Comparison of ENCODE assay signal across 8 cellular contexts in genomic region chr4:11428161-11428700, GRCh38. TPM values are rescaled to one million over a fixed set of nuclear protein-coding genes. Genes with fewer than 3 reads are reported as not detected.
A peak's percentile ranks its signal among the peaks of the same experiment; 100 is the strongest.
DNase-seq lines count a peak whose midpoint lies in the region; ATAC-seq and TF ChIP-seq lines count a peak whose summit lies in the region.

No MANE protein-coding gene starts in this region.

- POLR2A ChIA-PET in activated CD4-positive, alpha-beta T cell treated with anti-CD3 and anti-CD28 coated beads for 36 hours (lab: Charles Lee) = no interaction called here
- POLR2A ChIA-PET in HEK293T (lab: Yijun Ruan, JAX) = no interaction called here

- H3K27ac ChIP-seq in muscle layer of colon (ENCODE audit: low read depth, low read length) = no peak overlapping the region

- intact Hi-C loops in activated CD4-positive, alpha-beta T cell treated with anti-CD3 and anti-CD28 coated beads for 36 hours (cut with DNase I, micrococcal nuclease) = loop anchor here (10.0 kb wide), 2 partner anchors 873 to 1207 kb away; no protein-coding TSS in a partner anchor

- H3K4me3 ChIP-seq in choroid plexus epithelial cell (ENCODE audit: low read depth, low read length) = peak overlapping the region; percentile 45
- H3K4me3 ChIP-seq in muscle layer of colon (ENCODE audit: low read depth in 1 of 2, low read length in 2 of 2) = peak overlapping the region; percentile 57 to 60

- H3K36me3 ChIP-seq in muscle layer of colon (ENCODE audit: insufficient read depth, low read length) = no peaks in the 10 kb centered on the region

- no peak for DNase-seq in activated CD4-positive, alpha-beta T cell treated with anti-CD3 and anti-CD28 coated beads for 36 hours
- no peak for DNase-seq in activated CD4-positive, alpha-beta T cell treated with anti-CD3 and anti-CD28 coated beads, Interleukin-2, amount 50 U/mL, for 1 hour
- DNase-seq in HuH-7.5 (ENCODE audit: low spot score) (peak; percentile 33), choroid plexus epithelial cell (ENCODE audit: low read depth) (no peak), HEK293T (ENCODE audit: extremely low spot score) (no peak), osteocyte (ENCODE audit: extremely low spot score, unreplicated experiment) (no peak)

- H3K36me3 Mint-ChIP-seq in activated CD4-positive, alpha-beta T cell treated with anti-CD3 and anti-CD28 coated beads for 36 hours (ENCODE audit: low read depth) = no peaks in the 10 kb centered on the region
- H3K36me3 Mint-ChIP-seq in osteocyte (ENCODE audit: unreplicated experiment) = no peaks in the 10 kb centered on the region

- H3K4me3 Mint-ChIP-seq in activated CD4-positive, alpha-beta T cell treated with anti-CD3 and anti-CD28 coated beads for 36 hours = peak overlapping the region; percentile 57
- H3K4me3 Mint-ChIP-seq in osteocyte (ENCODE audit: unreplicated experiment) = no peak overlapping the region

- peaks cover 0 to 26% of the 10 kb centered on the region in 2 donors for H3K27me3 ChIP-seq in muscle layer of colon (ENCODE audit: control insufficient read depth in 1 of 2, insufficient read depth in 2 of 2, low read length in 2 of 2)

- H3K4me1 ChIP-seq in muscle layer of colon (ENCODE audit: insufficient read depth, low read length) = peaks cover 9% of the 10 kb centered on the region

- peak; percentile 20 for ATAC-seq in activated CD4-positive, alpha-beta T cell treated with anti-CD3 and anti-CD28 coated beads for 36 hours
- ATAC-seq in HG02884 (IDR thresholded peaks at IDR 0.05; ENCODE audit: unreplicated experiment) = no peak

- CTCF ChIA-PET in activated CD4-positive, alpha-beta T cell treated with anti-CD3 and anti-CD28 coated beads for 36 hours (lab: Charles Lee) = interaction anchor here (0.8 kb wide), 1 partner anchor 32 kb away, joined by 4 read pairs; no protein-coding TSS in a partner anchor
- CTCF ChIA-PET in HEK293T (lab: Yijun Ruan, JAX) = no interaction called here

- TF ChIP-seq CTCF in choroid plexus epithelial cell (conservative IDR thresholded peaks at IDR 0.05; ENCODE audit: low read depth, low read length) = no peak
- TF ChIP-seq CTCF in osteocyte (IDR thresholded peaks at IDR 0.05) = no peak

- H3K9ac ChIP-seq in muscle layer of colon (ENCODE audit: low read length) = no peak overlapping the region

- H3K27me3 Mint-ChIP-seq in activated CD4-positive, alpha-beta T cell treated with anti-CD3 and anti-CD28 coated beads for 36 hours = peaks cover 33% of the 10 kb centered on the region
- peaks cover 63% of the 10 kb centered on the region for H3K27me3 Mint-ChIP-seq in osteocyte (ENCODE audit: unreplicated experiment)

- H3K4me1 Mint-ChIP-seq in activated CD4-positive, alpha-beta T cell treated with anti-CD3 and anti-CD28 coated beads for 36 hours = peaks cover 15% of the 10 kb centered on the region
- H3K4me1 Mint-ChIP-seq in osteocyte (ENCODE audit: unreplicated experiment) = no peaks in the 10 kb centered on the region

- no peaks in the 10 kb centered on the region for H3K9me3 Mint-ChIP-seq in activated CD4-positive, alpha-beta T cell treated with anti-CD3 and anti-CD28 coated beads for 36 hours (ENCODE audit: low read depth)
- no peaks in the 10 kb centered on the region for H3K9me3 Mint-ChIP-seq in osteocyte (ENCODE audit: unreplicated experiment)

- H3K27ac Mint-ChIP-seq in activated CD4-positive, alpha-beta T cell treated with anti-CD3 and anti-CD28 coated beads for 36 hours = no peak overlapping the region
- no peak overlapping the region for H3K27ac Mint-ChIP-seq in osteocyte (ENCODE audit: unreplicated experiment)

- H3K9me3 ChIP-seq in muscle layer of colon (ENCODE audit: low read length) = no peaks in the 10 kb centered on the region

TF ChIP-seq in HEK293T, 16 proteins besides CTCF, POLR2A, EP300 and RAD21:
- TF ChIP-seq L3MBTL2 (conservative IDR thresholded peaks at IDR 0.05) = no peak
- TF ChIP-seq NFRKB (IDR thresholded peaks at IDR 0.05) = no peak
- TF ChIP-seq FOXA1 (IDR thresholded peaks at IDR 0.05) = no peak
- TF ChIP-seq SP1 (IDR thresholded peaks at IDR 0.05) = no peak
- no peak for TF ChIP-seq PKNOX1 (IDR thresholded peaks at IDR 0.05)
- TF ChIP-seq ELF4 (IDR thresholded peaks at IDR 0.05) = no peak
- TF ChIP-seq ZNF384 (IDR thresholded peaks at IDR 0.05) = no peak
- no peak for TF ChIP-seq FOXK2 (IDR thresholded peaks at IDR 0.05)
- TF ChIP-seq ARNT (IDR thresholded peaks at IDR 0.05) = no peak

RNA-seq across cellular contexts. Expression of gene HS3ST1, which starts 0.5 kb away (rescaled TPM):
- not detected for total RNA-seq in activated CD4-positive, alpha-beta T cell treated with anti-CD3 and anti-CD28 coated beads for 36 hours
- 0.27 TPM in 1 of 2 replicates, not detected in the other for total RNA-seq in osteocyte
